ENCODE assay signal across 1 cellular context in genomic region chr16:3164121-3164991, GRCh38.
TF ChIP-seq lines count a peak whose summit lies in the region.

No MANE protein-coding gene starts in this region.

TF ChIP-seq in H1, 55 proteins besides CTCF, POLR2A, EP300 and RAD21:
- TF ChIP-seq EZH2 (IDR thresholded peaks at IDR 0.05; ENCODE audit: low read depth, low read length, severe bottlenecking), result no peak
- no peak for TF ChIP-seq TBP (IDR thresholded peaks at IDR 0.05; ENCODE audit: low read depth, low read length)
- TF ChIP-seq TAF7 (optimal IDR thresholded peaks at IDR 0.05; ENCODE audit: borderline replicate concordance, low read depth, low read length), result no peak
- no peak for TF ChIP-seq TAF1 (IDR thresholded peaks at IDR 0.05; ENCODE audit: low read depth, low read length)
- no peak for TF ChIP-seq HDAC2 (IDR thresholded peaks at IDR 0.05; ENCODE audit: borderline replicate concordance in 1 of 2, low read depth in 2 of 2, low read length in 2 of 2)
- no peak for TF ChIP-seq CHD7 (IDR thresholded peaks at IDR 0.05; ENCODE audit: insufficient replicate concordance, low read length)
- TF ChIP-seq MAFK (IDR thresholded peaks at IDR 0.05; ENCODE audit: low read depth, low read length), result no peak
- TF ChIP-seq EGR1 (IDR thresholded peaks at IDR 0.05; ENCODE audit: borderline replicate concordance, low read depth, low read length), result no peak
- no peak for TF ChIP-seq RFX5 (IDR thresholded peaks at IDR 0.05; ENCODE audit: borderline replicate concordance, low read depth, low read length)
- no peak for TF ChIP-seq RBBP5 (IDR thresholded peaks at IDR 0.05; ENCODE audit: borderline replicate concordance, low read depth, low read length)
- TF ChIP-seq SP4 (IDR thresholded peaks at IDR 0.05; ENCODE audit: low read length), result no peak
- no peak for TF ChIP-seq GABPA (IDR thresholded peaks at IDR 0.05; ENCODE audit: borderline replicate concordance, insufficient read depth, low read length)
- TF ChIP-seq NANOG (IDR thresholded peaks at IDR 0.05; ENCODE audit: insufficient read depth, low read depth, low read length, poor library complexity, severe bottlenecking), result no peak
